Comparison of ENCODE assay signal across 26 cellular contexts in the genomic region with DNA sequence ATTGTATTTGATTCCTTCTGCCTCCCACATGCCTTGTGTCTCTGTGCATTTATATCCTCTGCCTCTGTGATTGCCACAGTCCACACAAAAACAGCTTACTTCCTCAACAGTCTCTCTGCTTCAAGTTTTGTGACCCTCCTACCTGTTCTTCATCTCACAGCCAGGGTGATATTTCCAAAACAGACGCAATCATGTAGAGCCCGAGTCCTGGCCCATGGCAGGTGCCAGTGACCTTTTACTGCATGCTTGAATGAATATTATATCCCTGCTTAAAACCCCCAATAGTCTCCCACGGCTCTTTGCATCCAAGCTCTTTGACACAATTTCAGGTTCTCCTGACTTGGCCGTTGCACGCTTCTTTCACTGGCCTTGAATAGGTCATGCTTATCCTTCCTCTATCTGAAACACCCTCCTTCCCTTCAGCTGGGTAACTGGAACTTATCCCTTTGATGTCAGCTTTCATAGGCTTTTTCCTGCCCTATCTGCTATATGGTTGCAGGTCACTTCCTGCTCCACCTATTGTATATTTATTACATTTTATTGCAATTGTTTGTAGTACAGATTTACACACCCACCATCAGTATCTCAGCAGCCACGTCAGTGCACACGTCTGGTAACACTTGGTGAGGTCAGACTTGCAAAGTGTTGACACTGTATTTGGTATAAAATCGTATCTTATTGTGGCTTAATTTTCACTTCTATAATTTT. TPM values are rescaled to one million over a fixed set of nuclear protein-coding genes. Genes with fewer than 3 reads are reported as not detected.
DNase-seq lines count a peak whose midpoint lies in the region; ATAC-seq, FAIRE-seq and TF ChIP-seq lines count a peak whose summit lies in the region.
"Had no signal": no experiment of that assay in that cellular context is flagged by ENCODE, and none has a peak within 500 bp of the region (broad histone marks: within the 10 kb centered on the region; RNA-seq: fewer than 3 reads in every experiment).

No MANE protein-coding gene starts in this region.

- H3K9me1 ChIP-seq in K562 (ENCODE audit: control insufficient read depth, insufficient read depth, low read length), result no peaks in the 10 kb centered on the region

- FAIRE-seq in K562 (lab: Jason Lieb, UNC) (no peak), HTR-8/SVneo (lab: Jason Lieb, UNC) (no peak)
- FAIRE-seq: GM19239, RCC 7860 had no signal

- H3K4me1 Mint-ChIP-seq in neural progenitor cell, result no peaks in the 10 kb centered on the region

- H4K20me1 ChIP-seq in K562 (replicated peaks; ENCODE audit: control insufficient read depth, insufficient read depth, low read length), result no peaks in the 10 kb centered on the region
- no peaks in the 10 kb centered on the region for H4K20me1 ChIP-seq in neural progenitor cell (ENCODE audit: low read depth)

- DNase-seq in K562 (ENCODE audit: extremely low read depth in 1 of 4, low spot score in 3 of 4) (no peak), left kidney (ENCODE audit: low read depth, low spot score) (peak; percentile 14), transverse colon (peak; percentile 52), HTR-8/SVneo (ENCODE audit: insufficient read length, low spot score) (no peak), neural progenitor cell (ENCODE audit: low spot score) (no peak)
- no peak for DNase-seq in activated effector memory CD4-positive, alpha-beta T cell treated with Interleukin-2 at 50 U/mL for 16 hours
- DNase-seq: CD4-positive, CD25-positive, alpha-beta regulatory T cell; DMS153; KBM-7; MV-4-11; NCI-H1105; NCI-H1436 treated with DMSO at 0.1 percent for 48 hours; NCI-H187 treated with DMSO at 0.1 percent for 48 hours; NCI-H446; NCI-H524 treated with DMSO at 0.1 percent for 48 hours; NCI-H774; SIG-M5 had no signal

- no peaks in the 10 kb centered on the region for H3K36me3 Mint-ChIP-seq in neural progenitor cell
- H3K36me3 Mint-ChIP-seq: CD4-positive, CD25-positive, alpha-beta regulatory T cell had no signal

- no TSS peak for BruUV-seq in K562 (replicated peaks; lab: Mats Ljungman, UMichigan)

- H3K9ac ChIP-seq in K562 (ENCODE audit: insufficient read depth in 1 of 2, low read depth in 2 of 2, low read length in 2 of 2), result no peak overlapping the region
- no peak overlapping the region for H3K9ac ChIP-seq in neural progenitor cell

- intact Hi-C loops in K562 (cut with micrococcal nuclease) (no loop called here), transverse colon (cut with DNase I; ENCODE audit: low total_unique reads) (no loop called here)

- H3K27me3 Mint-ChIP-seq in neural progenitor cell (ENCODE audit: insufficient read depth, low read depth), result peaks cover 5% of the 10 kb centered on the region

- peaks cover 11% of the 10 kb centered on the region for H3K4me1 ChIP-seq in HEK293 (ENCODE audit: control insufficient read depth, insufficient read depth, low read length)
- H3K4me1 ChIP-seq in K562 (replicated peaks in 1 of 2; ENCODE audit: control insufficient read depth in 2 of 2, insufficient read depth in 2 of 2, low read length in 2 of 2), result peaks cover 10 to 12% of the 10 kb centered on the region in 2 experiments
- H3K4me1 ChIP-seq in transverse colon, result peaks cover 7 to 36% (median 24%) of the 10 kb centered on the region in 4 donors
- no peaks in the 10 kb centered on the region for H3K4me1 ChIP-seq in neural progenitor cell

- H2AFZ ChIP-seq in K562 (ENCODE audit: low read depth, low read length), result peak overlapping the region; percentile 22; the same call in 1 of the 2 replicates
- H2AFZ ChIP-seq in neural progenitor cell (replicated peaks), result no peak overlapping the region
- H2AFZ ChIP-seq: GM23338 had no signal

- POLR2A ChIA-PET in HEK293 (lab: Yijun Ruan, JAX), result no interaction called here
- POLR2A ChIA-PET in K562 (lab: Yijun Ruan, JAX), result no interaction called here

- no peak overlapping the region for H3K4me2 ChIP-seq in K562 (ENCODE audit: insufficient read depth, low read length)
- no peak overlapping the region for H3K4me2 ChIP-seq in neural progenitor cell
- H3K4me2 ChIP-seq: GM23338 had no signal

- TF ChIP-seq CTCF in HEK293 (tag by site-specific recombination; IDR thresholded peaks at IDR 0.05) (no peak), K562 (IDR thresholded peaks at IDR 0.05 in 2 of 3, conservative IDR thresholded peaks at IDR 0.05 in 1 of 3; ENCODE audit: insufficient read depth in 2 of 3, low read depth in 1 of 3, low read length in 3 of 3) (no peak), transverse colon (IDR thresholded peaks at IDR 0.05) (no peak), neural progenitor cell (IDR thresholded peaks at IDR 0.05) (no peak)

- H3K36me3 ChIP-seq in HEK293 (ENCODE audit: control insufficient read depth in 2 of 2, insufficient read depth in 1 of 2, low read length in 2 of 2) (no peaks in the 10 kb centered on the region), K562 (ENCODE audit: control insufficient read depth, insufficient read depth, low read length) (no peaks in the 10 kb centered on the region), transverse colon (no peaks in the 10 kb centered on the region), neural progenitor cell (peaks cover 6% of the 10 kb centered on the region)
- H3K36me3 ChIP-seq: HAP-1 had no signal

- H3K79me2 ChIP-seq in K562 (ENCODE audit: control insufficient read depth, insufficient read depth, low read length) (no peaks in the 10 kb centered on the region), neural progenitor cell (ENCODE audit: low read depth) (no peaks in the 10 kb centered on the region)

- TF ChIP-seq RAD21 in K562 (CRISPR knock-in tag; conservative IDR thresholded peaks at IDR 0.05 in 1 of 2, IDR thresholded peaks at IDR 0.05 in 1 of 2), result no peak

- H3K27ac Mint-ChIP-seq in neural progenitor cell, result no peak overlapping the region
- H3K27ac Mint-ChIP-seq: CD4-positive, CD25-positive, alpha-beta regulatory T cell; GM23338 had no signal

- H3K27ac ChIP-seq in HEK293 (ENCODE audit: extremely low read depth, low read depth, low read length) (no peak overlapping the region), K562 (ENCODE audit: extremely low read depth, low read depth, low read length) (no peak overlapping the region), transverse colon (peak overlapping the region in 3 of 4 donors; percentile 18 to 47 (median 46)), neural progenitor cell (no peak overlapping the region)
- H3K27ac ChIP-seq: HL-60, SK-N-MC had no signal

- TF ChIP-seq EP300 in K562 (IDR thresholded peaks at IDR 0.05; ENCODE audit: low read length) (no peak), transverse colon (IDR thresholded peaks at IDR 0.05; ENCODE audit: low read depth) (no peak)

- H3K27me3 ChIP-seq in K562 (ENCODE audit: control insufficient read depth in 2 of 2, insufficient read depth in 2 of 2, low read length in 2 of 2) (no peaks in the 10 kb centered on the region; a peak in 1 of 5 replicates), transverse colon (no peaks in the 10 kb centered on the region), neural progenitor cell (no peaks in the 10 kb centered on the region)

- H3K9me3 ChIP-seq in HEK293 (ENCODE audit: control insufficient read depth, insufficient read depth, low read depth, low read length) (peaks cover 2% of the 10 kb centered on the region; the same call in 1 of the 2 replicates), K562 (replicated peaks; ENCODE audit: control insufficient read depth, insufficient read depth, low read depth, low read length) (no peaks in the 10 kb centered on the region), transverse colon (peaks cover 0 to 5% of the 10 kb centered on the region in 2 donors), neural progenitor cell (ENCODE audit: low read depth) (peaks cover 12% of the 10 kb centered on the region)

- CTCF ChIA-PET in HEK293 (lab: Yijun Ruan, JAX), result interaction anchor here (1.0 kb wide), 1 partner anchor 19 kb away, joined by 5 read pairs; no protein-coding TSS in a partner anchor
- CTCF ChIA-PET in K562 (lab: Yijun Ruan, JAX; ENCODE audit: low intra/inter-chr PET ratio), result no interaction called here

- WGBS in K562 (ENCODE audit: insufficient coverage, low coverage, missing lambda C conversion rate), result 31% methylated on average over 8 of the region's 8 CpGs
- 50 to 51% methylated on average over 5 to 8 of the region's 8 CpGs for WGBS in transverse colon (ENCODE audit: low coverage in 1 of 2), 2 donors

- no peak for ATAC-seq in K562
- ATAC-seq: GM23338 had no signal

- H3K9me3 Mint-ChIP-seq in neural progenitor cell, result peaks cover 24% of the 10 kb centered on the region

- in situ Hi-C loops in K562 (cut with MboI) (no loop called here), transverse colon (cut with MboI; ENCODE audit: low pct_ligation_motif_present in 1 of 4, low pct_unique_long_range_greater_than_20kb in 1 of 4, low sequenced_read_pairs in 3 of 4) (no loop called here)

- H3F3A ChIP-seq in neural progenitor cell (ENCODE audit: low read depth), result no peaks in the 10 kb centered on the region

- TF ChIP-seq POLR2A in K562 (conservative IDR thresholded peaks at IDR 0.05) (no peak), transverse colon (IDR thresholded peaks at IDR 0.05) (no peak)

- no peak overlapping the region for H3K4me3 Mint-ChIP-seq in neural progenitor cell
- H3K4me3 Mint-ChIP-seq: CD4-positive, CD25-positive, alpha-beta regulatory T cell; GM23338 had no signal

- no peak overlapping the region for H3K4me3 ChIP-seq in HEK293 (ENCODE audit: low read depth, low read length)
- no peak overlapping the region for H3K4me3 ChIP-seq in K562
- no peak overlapping the region for H3K4me3 ChIP-seq in transverse colon
- no peak overlapping the region for H3K4me3 ChIP-seq in neural progenitor cell
- H3K4me3 ChIP-seq: GM23338, HAP-1, SK-N-MC had no signal

RNA-seq across cellular contexts. Expression of gene IL1B, which starts 29.7 kb away (rescaled TPM):
- not detected in 2 replicates for total RNA-seq in K562 (2011; cell fraction: chromatin; rRNA removed; ENCODE audit: low replicate concordance)
- not detected in 2 replicates for total RNA-seq in K562 (2011; cell fraction: nucleolus; rRNA removed)
- not detected in 2 replicates for total RNA-seq in K562 (2011; cell fraction: nucleoplasm; rRNA removed)
- total RNA-seq in K562 (2014; rRNA removed) (not detected in 2 replicates), K562 (2014; rRNA removed; fragmentation: Illumina TruSeq; extraction: Trizol) (not detected in 2 replicates), K562 (2015; rRNA removed; fragmentation: Illumina TruSeq; extraction: Trizol) (0.29 TPM in 1 of 2 replicates, not detected in the other), K562 (2021) (not detected in 2 replicates), transverse colon (1 to 10 TPM in 3 of 4 donors, not detected in 1; 1.9 to 7.1 (median 4.6) TPM), neural progenitor cell (ENCODE audit: low replicate concordance) (not detected in 2 replicates)
- polyA plus RNA-seq in K562 (2011; rRNA removed) (0.09 TPM in 1 of 2 replicates, not detected in the other), K562 (2014; fragmentation: Illumina TruSeq; extraction: Trizol) (not detected in 2 replicates), K562 (2014; fragmentation: Nextera tagmentation; extraction: Ambion mirVana) (not detected), K562 (2014; rRNA removed) (not detected in 2 replicates)
- polyA plus RNA-seq in K562 (2011; cell fraction: cytosol; rRNA removed), result not detected in 2 replicates
- not detected in 2 replicates for polyA plus RNA-seq in K562 (2011; cell fraction: nucleus; rRNA removed)
- 0.06 and 0.13 TPM in 2 replicates for polyA plus RNA-seq in K562 (2012)
- polyA minus RNA-seq in K562 (2011; rRNA and poly(A)+ RNA removed), result not detected in 2 replicates
- not detected in 2 replicates for polyA minus RNA-seq in K562 (2011; cell fraction: cytosol; rRNA and poly(A)+ RNA removed)
- polyA minus RNA-seq in K562 (2011; cell fraction: nucleus; rRNA and poly(A)+ RNA removed), result not detected in 2 replicates
- total RNA-seq: A172, GM23338 had no signal
- polyA plus RNA-seq: CD4-positive, CD25-positive, alpha-beta regulatory T cell; GM23338 had no signal

RNA-seq across cellular contexts. Expression of gene IL37, which starts 44.7 kb away (rescaled TPM):
- total RNA-seq in K562 (2011; cell fraction: chromatin; rRNA removed; ENCODE audit: low replicate concordance), result not detected in 2 replicates
- not detected in 2 replicates for total RNA-seq in K562 (2011; cell fraction: nucleolus; rRNA removed)
- not detected in 2 replicates for total RNA-seq in K562 (2011; cell fraction: nucleoplasm; rRNA removed)
- total RNA-seq in K562 (2014; rRNA removed) (not detected in 2 replicates), K562 (2014; rRNA removed; fragmentation: Illumina TruSeq; extraction: Trizol) (not detected in 2 replicates), K562 (2015; rRNA removed; fragmentation: Illumina TruSeq; extraction: Trizol) (not detected in 2 replicates), K562 (2021) (not detected in 2 replicates), transverse colon (1 to 10 TPM in 2 of 4 donors, not detected in 2; 1.1 to 2.6 TPM), neural progenitor cell (ENCODE audit: low replicate concordance) (0.93 TPM in 1 of 2 replicates, not detected in the other)
- polyA plus RNA-seq in K562 (2011; rRNA removed) (not detected in 2 replicates), K562 (2014; fragmentation: Illumina TruSeq; extraction: Trizol) (not detected in 2 replicates), K562 (2014; fragmentation: Nextera tagmentation; extraction: Ambion mirVana) (not detected), K562 (2014; rRNA removed) (not detected in 2 replicates)
- polyA plus RNA-seq in K562 (2011; cell fraction: cytosol; rRNA removed), result 0.09 TPM in 1 of 2 replicates, not detected in the other
- polyA plus RNA-seq in K562 (2011; cell fraction: nucleus; rRNA removed), result 0.48 TPM in 1 of 2 replicates, not detected in the other
- not detected in 2 replicates for polyA plus RNA-seq in K562 (2012)
- not detected in 2 replicates for polyA minus RNA-seq in K562 (2011; rRNA and poly(A)+ RNA removed)
- not detected in 2 replicates for polyA minus RNA-seq in K562 (2011; cell fraction: cytosol; rRNA and poly(A)+ RNA removed)
- polyA minus RNA-seq in K562 (2011; cell fraction: nucleus; rRNA and poly(A)+ RNA removed), result not detected in 2 replicates
- total RNA-seq: A172; CD4-positive, CD25-positive, alpha-beta regulatory T cell; GM23338 had no signal
- polyA plus RNA-seq: BJ; CD4-positive, CD25-positive, alpha-beta regulatory T cell; GM23338 had no signal

Comparison
In these comparisons a context has a peak if more than half of its experiments do, and no peak if none do; other contexts are left out.
1. H3K27ac ChIP-seq: peak in transverse colon (3 of 4); none in HEK293 (single experiment), K562 (single experiment) and neural progenitor cell (single experiment).
2. DNase-seq: peak in left kidney (single experiment) and transverse colon (single experiment); none in K562 (0 of 4), HTR-8/SVneo (single experiment), activated effector memory CD4-positive, alpha-beta T cell treated with Interleukin-2 at 50 U/mL for 16 hours (single experiment) and neural progenitor cell (single experiment).
3. Of the 44 proteins assayed by ChIP-seq in both K562 and HEK293: peak only in K562: none; only in HEK293: SETDB1 and TRIM28; in both: none; in neither: 42.